Comparison of ENCODE assay signal across 12 cellular contexts in the genomic region with DNA sequence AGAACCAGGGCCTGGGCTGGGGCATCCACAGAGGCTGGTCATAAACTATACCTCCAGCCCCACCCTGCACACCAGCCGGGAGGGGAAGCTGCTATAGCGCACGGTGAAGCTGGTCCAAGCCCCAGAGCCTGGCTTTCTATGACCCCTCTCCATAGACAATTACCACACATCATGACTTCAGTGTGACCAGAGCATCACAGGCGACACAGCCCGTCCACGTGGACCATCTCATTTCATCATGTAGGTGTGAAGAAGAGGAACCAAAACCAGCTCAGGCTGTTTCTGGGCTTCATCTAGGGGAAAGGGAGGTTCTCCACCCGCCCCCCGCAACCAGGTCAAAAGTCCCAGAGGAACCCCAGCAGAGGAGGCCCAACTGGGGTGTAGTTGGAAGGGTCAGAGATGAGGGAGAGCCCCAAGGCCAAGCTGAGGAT. TPM values are rescaled to one million over a fixed set of nuclear protein-coding genes. Genes with fewer than 3 reads are reported as not detected.
DNase-seq lines count a peak whose midpoint lies in the region; ATAC-seq and TF ChIP-seq lines count a peak whose summit lies in the region.
"Had no signal": no experiment of that assay in that cellular context is flagged by ENCODE, and none has a peak within 500 bp of the region (broad histone marks: within the 10 kb centered on the region; RNA-seq: fewer than 3 reads in every experiment).

No MANE protein-coding gene starts in this region.

- H3K4me1 Mint-ChIP-seq in T-cell, result peaks cover 73 to 85% (median 75%) of the 10 kb centered on the region in 3 donors
- peaks cover 35% of the 10 kb centered on the region for H3K4me1 Mint-ChIP-seq in neural progenitor cell
- peaks cover 56% of the 10 kb centered on the region for H3K4me1 Mint-ChIP-seq in activated CD4-positive, alpha-beta T cell treated with anti-CD3 and anti-CD28 coated beads, Interleukin-2, amount 10 ng/mL, durations not matched to agents 7 days and 5 days

- H3K27ac ChIP-seq in neural progenitor cell, result no peak overlapping the region
- H3K27ac ChIP-seq: left lung had no signal

- CTCF ChIA-PET in GM10248 (lab: Yijun Ruan, JAX) (interaction anchor here (0.8 to 1.6 kb wide), 7 partner anchors 8 to 83 kb away, joined by 3 to 6 read pairs (median 3); no protein-coding TSS in a partner anchor), T-cell (lab: Charles Lee) (no interaction called here)
- CTCF ChIA-PET in activated CD4-positive, alpha-beta T cell treated with anti-CD3 and anti-CD28 coated beads, Interleukin-2, amount 10 ng/mL, durations not matched to agents 7 days and 5 days (lab: Charles Lee), result interaction anchor here (1.4 kb wide), 1 partner anchor 36 kb away, joined by 5 read pairs; no protein-coding TSS in a partner anchor

- H3K9ac ChIP-seq in neural progenitor cell, result no peak overlapping the region

- no peak overlapping the region for H3K4me2 ChIP-seq in neural progenitor cell

- H3K27me3 ChIP-seq in neural progenitor cell, result no peaks in the 10 kb centered on the region
- H3K27me3 ChIP-seq: body of pancreas, left lung had no signal

- DNase-seq in GM10248 (ENCODE audit: extremely low spot score) (peak; percentile 80), T-cell (no peak), neural progenitor cell (ENCODE audit: low spot score) (no peak), NCI-H510A (lab: John Stamatoyannopoulos, UW) (no peak)
- no peak for DNase-seq in activated CD4-positive, alpha-beta T cell treated with anti-CD3 and anti-CD28 coated beads, Interleukin-2, amount 10 ng/mL, durations not matched to agents 7 days and 5 days
- DNase-seq in stimulated activated CD4-positive, alpha-beta T cell treated with anti-CD3 and anti-CD28 coated beads, Interleukin-2, amount 100 ng/mL, for 24 hours, result no peak
- DNase-seq: activated CD4-positive, alpha-beta T cell treated with anti-CD3 and anti-CD28 coated beads, Interleukin-2, amount 50 U/mL, for 48 hours; body of pancreas; left lung had no signal

- POLR2A ChIA-PET in GM10248 (lab: Yijun Ruan, JAX) (interaction anchor here (0.8 kb wide), 1 partner anchor 94 kb away, joined by 3 read pairs; no protein-coding TSS in a partner anchor), T-cell (lab: Charles Lee) (interaction anchor here (0.7 to 0.9 kb wide), 2 partner anchors 17 to 99 kb away, joined by 3 to 4 read pairs; no protein-coding TSS in a partner anchor)
- POLR2A ChIA-PET in activated CD4-positive, alpha-beta T cell treated with anti-CD3 and anti-CD28 coated beads, Interleukin-2, amount 10 ng/mL, durations not matched to agents 7 days and 5 days (lab: Charles Lee), result no interaction called here

- ATAC-seq in HG02571 (IDR thresholded peaks at IDR 0.05; ENCODE audit: unreplicated experiment), result peak; percentile 45
- no peak for ATAC-seq in T-cell (replicated peaks in 1 of 4)
- ATAC-seq in GM18517 (IDR thresholded peaks at IDR 0.05; ENCODE audit: unreplicated experiment), result no peak
- ATAC-seq: body of pancreas, left lung, sciatic nerve had no signal

- no peaks in the 10 kb centered on the region for H3K79me2 ChIP-seq in neural progenitor cell (ENCODE audit: low read depth)

- peaks cover 0 to 7% (median 0%) of the 10 kb centered on the region in 3 donors for H3K9me3 Mint-ChIP-seq in T-cell
- H3K9me3 Mint-ChIP-seq in neural progenitor cell, result no peaks in the 10 kb centered on the region
- H3K9me3 Mint-ChIP-seq in activated CD4-positive, alpha-beta T cell treated with anti-CD3 and anti-CD28 coated beads, Interleukin-2, amount 10 ng/mL, durations not matched to agents 7 days and 5 days, result no peaks in the 10 kb centered on the region

- H3K4me3 Mint-ChIP-seq in T-cell (peak overlapping the region; percentile 54 to 77 (median 59)), neural progenitor cell (peak overlapping the region; percentile 51)
- no peak overlapping the region for H3K4me3 Mint-ChIP-seq in activated CD4-positive, alpha-beta T cell treated with anti-CD3 and anti-CD28 coated beads, Interleukin-2, amount 10 ng/mL, durations not matched to agents 7 days and 5 days

- no peak overlapping the region for H3K4me3 ChIP-seq in neural progenitor cell
- H3K4me3 ChIP-seq: body of pancreas, left lung had no signal

- H2AFZ ChIP-seq in neural progenitor cell (replicated peaks), result no peak overlapping the region

- no peak for TF ChIP-seq CTCF in GM10248 (IDR thresholded peaks at IDR 0.05; ENCODE audit: control extremely low read depth, extremely low read depth, low read depth, missing control alignments)
- TF ChIP-seq CTCF in neural progenitor cell (IDR thresholded peaks at IDR 0.05), result no peak

- H3K9me3 ChIP-seq in neural progenitor cell (ENCODE audit: low read depth), result no peaks in the 10 kb centered on the region
- H3K9me3 ChIP-seq: body of pancreas, left lung had no signal

- H3K36me3 ChIP-seq in neural progenitor cell, result no peaks in the 10 kb centered on the region
- H3K36me3 ChIP-seq: left lung had no signal

- peak overlapping the region; percentile 68 to 77 for H3K27ac Mint-ChIP-seq in T-cell
- no peak overlapping the region for H3K27ac Mint-ChIP-seq in neural progenitor cell
- no peak overlapping the region for H3K27ac Mint-ChIP-seq in activated CD4-positive, alpha-beta T cell treated with anti-CD3 and anti-CD28 coated beads, Interleukin-2, amount 10 ng/mL, durations not matched to agents 7 days and 5 days

- no peaks in the 10 kb centered on the region for H3K27me3 Mint-ChIP-seq in T-cell
- H3K27me3 Mint-ChIP-seq in neural progenitor cell (ENCODE audit: insufficient read depth, low read depth), result peaks cover 9% of the 10 kb centered on the region
- H3K27me3 Mint-ChIP-seq in activated CD4-positive, alpha-beta T cell treated with anti-CD3 and anti-CD28 coated beads, Interleukin-2, amount 10 ng/mL, durations not matched to agents 7 days and 5 days, result no peaks in the 10 kb centered on the region

- no peaks in the 10 kb centered on the region for H3F3A ChIP-seq in neural progenitor cell (ENCODE audit: low read depth)

- H3K36me3 Mint-ChIP-seq in T-cell (no peaks in the 10 kb centered on the region), neural progenitor cell (no peaks in the 10 kb centered on the region)
- peaks cover 7% of the 10 kb centered on the region for H3K36me3 Mint-ChIP-seq in activated CD4-positive, alpha-beta T cell treated with anti-CD3 and anti-CD28 coated beads, Interleukin-2, amount 10 ng/mL, durations not matched to agents 7 days and 5 days (ENCODE audit: low read depth)

- peaks cover 12% of the 10 kb centered on the region for H3K4me1 ChIP-seq in neural progenitor cell

- H4K20me1 ChIP-seq in neural progenitor cell (ENCODE audit: low read depth), result no peaks in the 10 kb centered on the region

RNA-seq across cellular contexts. Expression of a gene that starts 3.0 kb away (rescaled TPM):
- total RNA-seq in T-cell, result 10 to 100 TPM in 1 of 5 donors, 1 to 10 TPM in 4; 4.7 to 10.6 (median 6.3) TPM
- total RNA-seq in neural progenitor cell (ENCODE audit: low replicate concordance), result not detected in 2 replicates
- under 1 TPM; 0.50 to 0.52 TPM for total RNA-seq in activated CD4-positive, alpha-beta T cell treated with anti-CD3 and anti-CD28 coated beads, Interleukin-2, amount 10 ng/mL, durations not matched to agents 7 days and 5 days
- total RNA-seq: body of pancreas had no signal

RNA-seq across cellular contexts. Expression of a gene that starts 39.0 kb away (rescaled TPM):
- 100 to 1,000 TPM; 229 to 331 (median 308) TPM for total RNA-seq in T-cell
- total RNA-seq in neural progenitor cell (ENCODE audit: low replicate concordance), result 3.0 and 7.2 TPM in 2 replicates
- 100 to 1,000 TPM; 103 to 109 TPM for total RNA-seq in activated CD4-positive, alpha-beta T cell treated with anti-CD3 and anti-CD28 coated beads, Interleukin-2, amount 10 ng/mL, durations not matched to agents 7 days and 5 days

Comparison
In these comparisons a context has a peak if more than half of its experiments do, and no peak if none do; other contexts are left out.
1. H3K27ac Mint-ChIP-seq: peak in T-cell (2 of 2); none in neural progenitor cell (single experiment) and activated CD4-positive, alpha-beta T cell treated with anti-CD3 and anti-CD28 coated beads, Interleukin-2, amount 10 ng/mL, durations not matched to agents 7 days and 5 days (single experiment).
2. RNA of a gene that starts 39.0 kb away (total RNA-seq): 229 to 331 TPM in T-cell and 103 to 109 TPM in activated CD4-positive, alpha-beta T cell treated with anti-CD3 and anti-CD28 coated beads, Interleukin-2, amount 10 ng/mL, durations not matched to agents 7 days and 5 days; 3.0 to 7.2 TPM in neural progenitor cell; every median in the first group is over 10 times any median in the second.
3. CTCF ChIA-PET loops: an anchor here in GM10248 (0.8 to 1.6 kb wide) and activated CD4-positive, alpha-beta T cell treated with anti-CD3 and anti-CD28 coated beads, Interleukin-2, amount 10 ng/mL, durations not matched to agents 7 days and 5 days (1.4 kb wide); none called in T-cell.